32 cellular contexts compared by ENCODE assay signal in the genomic region with DNA sequence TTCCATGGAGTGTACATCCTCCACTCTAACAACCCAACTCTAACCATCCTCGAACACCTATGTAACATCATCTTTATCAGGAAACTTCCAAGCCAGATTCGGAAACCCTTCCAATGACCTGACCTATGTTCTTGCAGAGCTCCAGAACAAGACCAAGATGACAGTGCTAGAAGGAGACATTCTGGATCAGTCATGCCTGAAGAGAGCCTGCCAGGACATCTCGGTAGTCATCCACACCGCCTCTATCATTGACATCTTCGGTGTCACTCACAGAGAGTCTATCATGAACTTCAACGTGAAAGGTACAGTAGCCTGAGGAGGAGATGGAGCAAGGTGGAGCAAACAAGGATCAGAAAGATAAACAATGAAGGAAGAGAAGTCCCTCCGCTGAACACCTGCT. TPM values are rescaled to one million over a fixed set of nuclear protein-coding genes. Genes with fewer than 3 reads are reported as not detected.
"Had no signal": no experiment of that assay in that cellular context is flagged by ENCODE, and none has a peak within 500 bp of the region (broad histone marks: within the 10 kb centered on the region; RNA-seq: fewer than 3 reads in every experiment).

No MANE protein-coding gene starts in this region.

- FAIRE-seq: urothelium cell line had no signal

- H3K9me3 Mint-ChIP-seq: stimulated activated effector memory CD8-positive, alpha-beta T cell treated with anti-CD3 and anti-CD28 coated beads, Interleukin-12 subunit alpha, Interleukin-12 subunit beta, amount 100 ng/mL, for 72 hours; stimulated activated memory B cell treated with anti-CD40 and anti-IgM and Interleukin-4, amounts not matched to agents 10 μg/mL and 1 μg/mL and 100 μg/mL, for 72 hours; stimulated activated naive B cell treated with anti-CD40 and anti-IgM and Interleukin-4, amounts not matched to agents 10 μg/mL and 1 μg/mL and 100 μg/mL, for 72 hours; stimulated activated naive CD8-positive, alpha-beta T cell treated with anti-CD3 and anti-CD28 coated beads, Interleukin-15, amount 100 ng/mL, for 72 hours; stimulated activated naive CD8-positive, alpha-beta T cell treated with anti-CD3 and anti-CD28 coated beads, Interleukin-15, Interleukin-2, amounts not matched to agents 100 ng/mL and 50 ng/mL, for 24 hours; type B pancreatic cell had no signal

- H3K27ac ChIP-seq: stomach, suprapubic skin, testis, thoracic aorta, thyroid gland, tibial artery, tibial nerve, transverse colon, upper lobe of left lung, upper lobe of right lung, uterus, vagina had no signal

- H3K4me3 Mint-ChIP-seq: stimulated activated effector memory CD8-positive, alpha-beta T cell treated with anti-CD3 and anti-CD28 coated beads, Interleukin-12 subunit alpha, Interleukin-12 subunit beta, amount 100 ng/mL, for 72 hours; stimulated activated memory B cell treated with anti-CD40 and anti-IgM and Interleukin-4, amounts not matched to agents 10 μg/mL and 1 μg/mL and 100 μg/mL, for 72 hours; stimulated activated naive B cell treated with anti-CD40 and anti-IgM and Interleukin-4, amounts not matched to agents 10 μg/mL and 1 μg/mL and 100 μg/mL, for 72 hours; stimulated activated naive CD8-positive, alpha-beta T cell treated with anti-CD3 and anti-CD28 coated beads, Interleukin-15, amount 100 ng/mL, for 72 hours; stimulated activated naive CD8-positive, alpha-beta T cell treated with anti-CD3 and anti-CD28 coated beads, Interleukin-15, Interleukin-2, amounts not matched to agents 100 ng/mL and 50 ng/mL, for 24 hours; type B pancreatic cell had no signal

- H3K4me1 ChIP-seq: stomach, testis, thyroid gland, tibial artery, tibial nerve, upper lobe of right lung, uterus, vagina had no signal

- H3K27me3 ChIP-seq: stomach, suprapubic skin, testis, thyroid gland, tibial artery, tibial nerve, transverse colon, upper lobe of left lung, upper lobe of right lung, uterus, vagina had no signal

- H3K4me1 Mint-ChIP-seq: stimulated activated effector memory CD8-positive, alpha-beta T cell treated with anti-CD3 and anti-CD28 coated beads, Interleukin-12 subunit alpha, Interleukin-12 subunit beta, amount 100 ng/mL, for 72 hours; stimulated activated memory B cell treated with anti-CD40 and anti-IgM and Interleukin-4, amounts not matched to agents 10 μg/mL and 1 μg/mL and 100 μg/mL, for 72 hours; stimulated activated naive B cell treated with anti-CD40 and anti-IgM and Interleukin-4, amounts not matched to agents 10 μg/mL and 1 μg/mL and 100 μg/mL, for 72 hours; stimulated activated naive CD8-positive, alpha-beta T cell treated with anti-CD3 and anti-CD28 coated beads, Interleukin-15, amount 100 ng/mL, for 72 hours had no signal

- H3K36me3 Mint-ChIP-seq: stimulated activated effector memory CD8-positive, alpha-beta T cell treated with anti-CD3 and anti-CD28 coated beads, Interleukin-12 subunit alpha, Interleukin-12 subunit beta, amount 100 ng/mL, for 72 hours; stimulated activated memory B cell treated with anti-CD40 and anti-IgM and Interleukin-4, amounts not matched to agents 10 μg/mL and 1 μg/mL and 100 μg/mL, for 72 hours; stimulated activated naive B cell treated with anti-CD40 and anti-IgM and Interleukin-4, amounts not matched to agents 10 μg/mL and 1 μg/mL and 100 μg/mL, for 72 hours; type B pancreatic cell had no signal

- H3K27ac Mint-ChIP-seq: stimulated activated effector memory CD8-positive, alpha-beta T cell treated with anti-CD3 and anti-CD28 coated beads, Interleukin-12 subunit alpha, Interleukin-12 subunit beta, amount 100 ng/mL, for 72 hours; stimulated activated memory B cell treated with anti-CD40 and anti-IgM and Interleukin-4, amounts not matched to agents 10 μg/mL and 1 μg/mL and 100 μg/mL, for 72 hours; stimulated activated naive B cell treated with anti-CD40 and anti-IgM and Interleukin-4, amounts not matched to agents 10 μg/mL and 1 μg/mL and 100 μg/mL, for 72 hours; stimulated activated naive CD8-positive, alpha-beta T cell treated with anti-CD3 and anti-CD28 coated beads, Interleukin-15, Interleukin-2, amounts not matched to agents 100 ng/mL and 50 ng/mL, for 24 hours; type B pancreatic cell had no signal

- H3K36me3 ChIP-seq: stomach, suprapubic skin, thoracic aorta, thyroid gland, tibial artery, tibial nerve, transverse colon, upper lobe of left lung, upper lobe of right lung, uterus, vagina had no signal

- ATAC-seq: stimulated activated effector memory CD8-positive, alpha-beta T cell treated with anti-CD3 and anti-CD28 coated beads, Interleukin-12 subunit alpha, Interleukin-12 subunit beta, amount 100 ng/mL, for 72 hours; stimulated activated memory B cell treated with anti-CD40 and anti-IgM and Interleukin-4, amounts not matched to agents 10 μg/mL and 1 μg/mL and 100 μg/mL, for 72 hours; stimulated activated naive B cell treated with anti-CD40 and anti-IgM and Interleukin-4, amounts not matched to agents 10 μg/mL and 1 μg/mL and 100 μg/mL, for 72 hours; stimulated activated naive CD8-positive, alpha-beta T cell treated with anti-CD3 and anti-CD28 coated beads, Interleukin-15, amount 100 ng/mL, for 72 hours; stimulated activated naive CD8-positive, alpha-beta T cell treated with anti-CD3 and anti-CD28 coated beads, Interleukin-15, Interleukin-2, amounts not matched to agents 100 U/mL and 50 U/mL, for 24 hours; upper lobe of right lung had no signal

- H3K4me3 ChIP-seq: stomach, suprapubic skin, testis, thoracic aorta, thyroid gland, tibial artery, tibial nerve, transverse colon, upper lobe of left lung, upper lobe of right lung, uterus, vagina had no signal

- H3K9me3 ChIP-seq: stomach, suprapubic skin, testis, thoracic aorta, thyroid gland, tibial artery, tibial nerve, transverse colon, upper lobe of left lung, upper lobe of right lung, uterus, vagina had no signal

- DNase-seq: stimulated activated CD4-positive, alpha-beta T cell treated with anti-CD3 and anti-CD28 coated beads, Interleukin-2, amount 100 ng/mL, for 48 hours; stimulated activated CD4-positive, alpha-beta T cell treated with anti-CD3 and anti-CD28 coated beads, Interleukin-4, amount 100 ng/mL, for 1 hour; stimulated activated CD4-positive, alpha-beta T cell treated with anti-CD3 and anti-CD28 coated beads, Interleukin-4, amount 100 ng/mL, for 24 hours; stimulated activated CD4-positive, alpha-beta T cell treated with anti-CD3 and anti-CD28 coated beads, Interleukin-4, amount 100 ng/mL, for 4 hours; stimulated activated CD8-positive, alpha-beta memory T cell treated with anti-CD3 and anti-CD28 coated beads, Interleukin-4, amount 100 ng/mL, for 48 hours; stimulated activated naive B cell treated with anti-CD40 and anti-IgM and Interleukin-4, amounts not matched to agents 10 μg/mL and 1 μg/mL and 100 μg/mL, for 72 hours; stimulated activated naive CD4-positive, alpha-beta T cell; stimulated activated naive CD4-positive, alpha-beta T cell treated with Interleukin-2 at 50 U/mL for 16 hours; stimulated activated naive CD8-positive, alpha-beta T cell treated with anti-CD3 and anti-CD28 coated beads, Interleukin-15, amount 100 ng/mL, for 72 hours; stimulated activated naive CD8-positive, alpha-beta T cell treated with anti-CD3 and anti-CD28 coated beads, Interleukin-15, Interleukin-2, amounts not matched to agents 100 U/mL and 50 U/mL, for 24 hours; stomach; substantia nigra; testis; thyroid gland; tibial artery; transverse colon; upper lobe of left lung; upper lobe of right lung; uterus had no signal

RNA-seq across cellular contexts. Expression of a gene that starts 36.1 kb away (rescaled TPM):
- total RNA-seq: stomach, temporal lobe, thoracic aorta, thyroid gland, tibial nerve, upper lobe of left lung, upper lobe of right lung, urinary bladder, uterus, vagina had no signal
- polyA plus RNA-seq: stomach, urinary bladder had no signal

RNA-seq across cellular contexts. Expression of a gene that starts 56.0 kb away (rescaled TPM):
- total RNA-seq: subcutaneous adipose tissue, temporal lobe, thoracic aorta, upper lobe of right lung, ureter, urinary bladder had no signal
- polyA plus RNA-seq: urinary bladder had no signal
